Comparison of ENCODE assay signal across 8 cellular contexts in the genomic region with DNA sequence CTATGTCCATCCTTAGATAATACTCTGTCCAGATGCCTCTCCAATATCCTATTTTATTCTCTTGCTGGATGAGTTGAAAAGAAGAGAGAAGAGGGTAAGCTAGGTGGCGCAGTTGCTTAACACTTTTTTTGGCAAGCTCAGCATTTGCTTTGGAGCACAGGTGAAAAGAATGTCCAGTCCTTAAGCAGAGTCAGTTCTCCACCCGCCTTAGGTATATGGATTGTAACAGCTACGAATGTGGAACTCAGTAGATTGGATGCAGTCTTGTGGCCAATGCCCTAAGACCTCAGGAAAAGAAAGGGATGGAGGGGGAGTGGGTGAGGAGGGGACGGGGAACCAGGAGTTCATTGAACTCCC.
DNase-seq lines count a peak whose midpoint lies in the region; ATAC-seq and TF ChIP-seq lines count a peak whose summit lies in the region.

No MANE protein-coding gene starts in this region.

- no peaks in the 10 kb centered on the region for H3K9me3 ChIP-seq in CD8-positive, alpha-beta memory T cell (ENCODE audit: low read length)

- H3K4me3 ChIP-seq in CD8-positive, alpha-beta memory T cell (ENCODE audit: low read length), result peak overlapping the region; percentile 59

- H3K4me3 Mint-ChIP-seq in CD8-positive, alpha-beta memory T cell, result peak overlapping the region; percentile 3 to 88 (median 66)
- H3K4me3 Mint-ChIP-seq in activated T-helper 1 cell treated with anti-CD3 and anti-CD28 coated beads, Interleukin-12 subunit alpha, Interleukin-12 subunit beta, Interleukin-2, Interleukin-4 antibody, amounts not matched to agents 30 ng/mL and 10 ng/mL and 1 ng/mL, durations not matched to agents 14 hours and 24 hours and 36 hours, result peak overlapping the region; percentile 72
- H3K4me3 Mint-ChIP-seq in neural crest cell, result peak overlapping the region; percentile 91

- peaks cover 8 to 18% (median 17%) of the 10 kb centered on the region in 3 donors for H3K4me1 Mint-ChIP-seq in CD8-positive, alpha-beta memory T cell
- H3K4me1 Mint-ChIP-seq in activated T-helper 1 cell treated with anti-CD3 and anti-CD28 coated beads, Interleukin-12 subunit alpha, Interleukin-12 subunit beta, Interleukin-2, Interleukin-4 antibody, amounts not matched to agents 30 ng/mL and 10 ng/mL and 1 ng/mL, durations not matched to agents 14 hours and 24 hours and 36 hours (ENCODE audit: low read depth), result peaks cover 15% of the 10 kb centered on the region
- peaks cover 31% of the 10 kb centered on the region for H3K4me1 Mint-ChIP-seq in neural crest cell

- peak; percentile 74 for TF ChIP-seq CTCF in neural crest cell (conservative IDR thresholded peaks at IDR 0.05)

- peak in 2 of 5 donors; percentile 13 to 44 for DNase-seq in CD8-positive, alpha-beta memory T cell
- DNase-seq in HPDE6-E6E7 (ENCODE audit: extremely low spot score) (peak; percentile 69), NCI-H748 treated with DMSO at 0.1 percent for 48 hours (lab: John Stamatoyannopoulos, UW) (peak; percentile 69), foreskin melanocyte (peak; percentile 46), neural crest cell (ENCODE audit: low read depth, low spot score) (peak; percentile 34), HK-2 (ENCODE audit: unreplicated experiment) (no peak)
- peak; percentile 19 for DNase-seq in activated T-helper 1 cell treated with anti-CD3 and anti-CD28 coated beads, Interleukin-12 subunit alpha, Interleukin-12 subunit beta, Interleukin-2, Interleukin-4 antibody, amounts not matched to agents 30 ng/mL and 10 ng/mL and 1 ng/mL, durations not matched to agents 14 hours and 24 hours and 36 hours (ENCODE audit: low spot score)

- CTCF ChIA-PET in CD8-positive, alpha-beta memory T cell (lab: Charles Lee), result interaction anchor here (0.7 to 1.3 kb wide), 6 partner anchors 12 to 332 kb away, joined by 3 to 4 read pairs (median 3); no protein-coding TSS in a partner anchor

- POLR2A ChIA-PET in CD8-positive, alpha-beta memory T cell (lab: Charles Lee), result no interaction called here

- peaks cover 0 to 4% (median 0%) of the 10 kb centered on the region in 5 donors for H3K9me3 Mint-ChIP-seq in CD8-positive, alpha-beta memory T cell
- no peaks in the 10 kb centered on the region for H3K9me3 Mint-ChIP-seq in activated T-helper 1 cell treated with anti-CD3 and anti-CD28 coated beads, Interleukin-12 subunit alpha, Interleukin-12 subunit beta, Interleukin-2, Interleukin-4 antibody, amounts not matched to agents 30 ng/mL and 10 ng/mL and 1 ng/mL, durations not matched to agents 14 hours and 24 hours and 36 hours
- H3K9me3 Mint-ChIP-seq in neural crest cell, result no peaks in the 10 kb centered on the region

- no peaks in the 10 kb centered on the region for H3K36me3 Mint-ChIP-seq in CD8-positive, alpha-beta memory T cell
- no peaks in the 10 kb centered on the region for H3K36me3 Mint-ChIP-seq in activated T-helper 1 cell treated with anti-CD3 and anti-CD28 coated beads, Interleukin-12 subunit alpha, Interleukin-12 subunit beta, Interleukin-2, Interleukin-4 antibody, amounts not matched to agents 30 ng/mL and 10 ng/mL and 1 ng/mL, durations not matched to agents 14 hours and 24 hours and 36 hours (ENCODE audit: low read depth)
- H3K36me3 Mint-ChIP-seq in neural crest cell (ENCODE audit: low read depth), result no peaks in the 10 kb centered on the region

- intact Hi-C loops in activated T-helper 1 cell treated with anti-CD3 and anti-CD28 coated beads, Interleukin-12 subunit alpha, Interleukin-12 subunit beta, Interleukin-2, Interleukin-4 antibody, amounts not matched to agents 30 ng/mL and 10 ng/mL and 1 ng/mL, durations not matched to agents 14 hours and 24 hours and 36 hours (cut with micrococcal nuclease), result loop anchor here (1.0 to 10.0 kb wide), 4 partner anchors 113 to 582 kb away; partner anchors contain the start of gene RELL1

- no peaks in the 10 kb centered on the region for H3K36me3 ChIP-seq in CD8-positive, alpha-beta memory T cell (ENCODE audit: insufficient read depth, low read length)

- peak overlapping the region in 1 of 8 donors; percentile 3 for H3K27ac Mint-ChIP-seq in CD8-positive, alpha-beta memory T cell
- no peak overlapping the region for H3K27ac Mint-ChIP-seq in activated T-helper 1 cell treated with anti-CD3 and anti-CD28 coated beads, Interleukin-12 subunit alpha, Interleukin-12 subunit beta, Interleukin-2, Interleukin-4 antibody, amounts not matched to agents 30 ng/mL and 10 ng/mL and 1 ng/mL, durations not matched to agents 14 hours and 24 hours and 36 hours
- no peak overlapping the region for H3K27ac Mint-ChIP-seq in neural crest cell (ENCODE audit: unreplicated experiment)

- ATAC-seq in GM19372 (IDR thresholded peaks at IDR 0.05; ENCODE audit: low read depth, unreplicated experiment), result peak; percentile 58

- H3K27me3 Mint-ChIP-seq in CD8-positive, alpha-beta memory T cell, result peaks cover 26 to 64% of the 10 kb centered on the region in 2 donors
- H3K27me3 Mint-ChIP-seq in activated T-helper 1 cell treated with anti-CD3 and anti-CD28 coated beads, Interleukin-12 subunit alpha, Interleukin-12 subunit beta, Interleukin-2, Interleukin-4 antibody, amounts not matched to agents 30 ng/mL and 10 ng/mL and 1 ng/mL, durations not matched to agents 14 hours and 24 hours and 36 hours (ENCODE audit: insufficient read depth), result peaks cover 50% of the 10 kb centered on the region
- peaks cover 21% of the 10 kb centered on the region for H3K27me3 Mint-ChIP-seq in neural crest cell (ENCODE audit: low read depth)

- peaks cover 5% of the 10 kb centered on the region for H3K4me1 ChIP-seq in CD8-positive, alpha-beta memory T cell (ENCODE audit: insufficient read depth, low read length)

- H3K27ac ChIP-seq in CD8-positive, alpha-beta memory T cell (ENCODE audit: low read depth, low read length), result no peak overlapping the region

- peaks cover 7% of the 10 kb centered on the region for H3K27me3 ChIP-seq in CD8-positive, alpha-beta memory T cell (ENCODE audit: insufficient read depth, low read length, poor library complexity, severe bottlenecking)
